Comparison of ENCODE assay signal across 24 cellular contexts in the genomic region with DNA sequence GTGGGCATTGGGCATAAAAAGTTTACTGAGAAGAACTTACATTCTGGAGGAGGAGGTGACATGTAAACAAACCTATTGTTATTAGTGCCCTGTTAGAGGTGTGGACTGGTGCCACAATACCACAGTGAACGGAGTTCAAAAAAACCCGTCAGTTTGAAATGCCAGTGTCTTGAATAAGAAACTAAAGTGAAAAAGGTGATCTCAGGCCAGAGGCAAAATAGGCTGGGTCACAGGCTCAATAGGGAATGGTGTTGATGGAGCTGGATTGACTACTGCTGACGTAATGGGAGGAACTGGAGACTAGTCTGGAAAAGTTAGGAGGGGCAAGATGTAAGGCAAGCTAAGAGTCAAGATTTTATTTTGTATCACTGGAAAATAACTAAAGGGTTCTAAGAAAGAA. TPM values are rescaled to one million over a fixed set of nuclear protein-coding genes. Genes with fewer than 3 reads are reported as not detected.
DNase-seq lines count a peak whose midpoint lies in the region; ATAC-seq and TF ChIP-seq lines count a peak whose summit lies in the region.
"Had no signal": no experiment of that assay in that cellular context is flagged by ENCODE, and none has a peak within 500 bp of the region (broad histone marks: within the 10 kb centered on the region; RNA-seq: fewer than 3 reads in every experiment).

No MANE protein-coding gene starts in this region.

- TF ChIP-seq POLR2A in HCT116 (IDR thresholded peaks at IDR 0.05; ENCODE audit: borderline replicate concordance, extremely low read depth, insufficient read depth, insufficient read length): no peak

- no peak overlapping the region for H2BK5ac ChIP-seq in mesenchymal stem cell (ENCODE audit: low read depth, low read length, poor library complexity, severe bottlenecking)

- H3K4me2 ChIP-seq in HCT116 (ENCODE audit: low read length) (peak overlapping the region; percentile 75), mesenchymal stem cell (ENCODE audit: low read length, poor library complexity, severe bottlenecking) (no peak overlapping the region)

- H2AFZ ChIP-seq in ACC112 (ENCODE audit: low read length, unreplicated experiment) (no peak overlapping the region), HCT116 (ENCODE audit: low read depth, low read length, poor library complexity, severe bottlenecking) (no peak overlapping the region), mesenchymal stem cell (ENCODE audit: low read depth, low read length) (no peak overlapping the region)

- BruUV-seq in HCT116 (replicated peaks; lab: Mats Ljungman, UMichigan): no TSS peak

- no peaks in the 10 kb centered on the region for H3K9me2 ChIP-seq in HCT116 (ENCODE audit: insufficient read depth)

- no peak overlapping the region for H4K91ac ChIP-seq in mesenchymal stem cell (ENCODE audit: low read length)

- no peak overlapping the region for H3K14ac ChIP-seq in mesenchymal stem cell (ENCODE audit: low read length in 2 of 2)

- peaks cover 7% of the 10 kb centered on the region for H3K79me1 ChIP-seq in mesenchymal stem cell (replicated peaks; ENCODE audit: low read length, poor library complexity, severe bottlenecking)

- RAD21 ChIA-PET in HCT116 (lab: Charles Lee; ENCODE audit: low non-redundant PET in 1 of 2, low total read pairs in 2 of 2, uncharacterized antibody in 2 of 2, unreplicated experiment in 2 of 2): no interaction called here

- H3K36me3 ChIP-seq in ACC112 (ENCODE audit: insufficient read depth, low read length): peaks cover 25% of the 10 kb centered on the region
- H3K36me3 ChIP-seq in HCT116 (ENCODE audit: control insufficient read depth in 1 of 2, insufficient read depth in 2 of 2, low read length in 2 of 2): peaks cover 13 to 28% of the 10 kb centered on the region in 2 experiments
- peaks cover 0 to 21% of the 10 kb centered on the region in 2 experiments for H3K36me3 ChIP-seq in mesenchymal stem cell (ENCODE audit: control insufficient read depth in 1 of 2, insufficient read depth in 2 of 2, low read depth in 1 of 2, low read length in 2 of 2)
- H3K36me3 ChIP-seq: sigmoid colon had no signal

- no peak overlapping the region for H2BK120ac ChIP-seq in mesenchymal stem cell (ENCODE audit: low read depth, low read length)

- WGBS in mesenchymal stem cell: 93% methylated on average over 3 of the region's 3 CpGs

- H3K23ac ChIP-seq in mesenchymal stem cell (ENCODE audit: low read length in 2 of 2): no peak overlapping the region

- CTCF ChIA-PET in HCT116 (lab: Charles Lee): interaction anchor here (1.5 kb wide), 1 partner anchor 19 kb away, joined by 4 read pairs; no protein-coding TSS in a partner anchor

- peak overlapping the region; percentile 26 for H2AK5ac ChIP-seq in mesenchymal stem cell (ENCODE audit: low read length, severe bottlenecking)

- POLR2A ChIA-PET in HCT116 (lab: Charles Lee): interaction anchor here (0.5 to 11.7 kb wide), 9 partner anchors 11 to 90 kb away, joined by 3 to 310 read pairs (median 58); no protein-coding TSS in a partner anchor

- H3K27ac ChIP-seq in ACC112 (ENCODE audit: low read depth, low read length) (peak overlapping the region; percentile 74), HCT116 (ENCODE audit: low read depth, low read length) (peak overlapping the region; percentile 87), mesenchymal stem cell (ENCODE audit: low read length, poor library complexity, severe bottlenecking) (peak overlapping the region; percentile 97)

- no peaks in the 10 kb centered on the region for H4K20me1 ChIP-seq in HCT116 (ENCODE audit: insufficient read depth)

- peak overlapping the region; percentile 99 for H3K4me3 ChIP-seq in ACC112 (ENCODE audit: low read depth, low read length)
- H3K4me3 ChIP-seq in HCT116 (replicated peaks in 1 of 2; ENCODE audit: low read depth in 1 of 2, low read length in 2 of 2): peak overlapping the region; percentile 58 to 89
- H3K4me3 ChIP-seq in mesenchymal stem cell (ENCODE audit: insufficient read depth in 1 of 2, low read depth in 1 of 2, low read length in 2 of 2): peak overlapping the region in 1 of 2 experiments; percentile 80

- in situ Hi-C loops in GM13977 (cut with MboI; ENCODE audit: low pct_unique_long_range_greater_than_20kb, low sequenced_read_pairs, unreplicated experiment): no loop called here

- ATAC-seq in HCT116 (no peak), GM19328 (IDR thresholded peaks at IDR 0.05; ENCODE audit: unreplicated experiment) (no peak), GM19395 (IDR thresholded peaks at IDR 0.05; ENCODE audit: unreplicated experiment) (no peak)
- ATAC-seq: CD8-positive, alpha-beta T cell; effector memory CD8-positive, alpha-beta T cell; left lobe of liver; stimulated activated naive CD8-positive, alpha-beta T cell treated with anti-CD3 and anti-CD28 coated beads, Interleukin-15, amount 100 ng/mL, for 72 hours had no signal

- H2BK12ac ChIP-seq in mesenchymal stem cell (ENCODE audit: low read length in 2 of 2): no peak overlapping the region

- H3K18ac ChIP-seq in mesenchymal stem cell (ENCODE audit: low read depth in 1 of 2, low read length in 2 of 2): no peak overlapping the region

- intact Hi-C loops in HCT116 (cut with micrococcal nuclease): loop anchor here (2.0 kb wide), 1 partner anchor 68 kb away; no protein-coding TSS in a partner anchor

- H3K4me1 ChIP-seq in ACC112 (ENCODE audit: control insufficient read depth, insufficient read depth, low read length, unreplicated experiment) (peaks cover 46% of the 10 kb centered on the region), HCT116 (ENCODE audit: control insufficient read depth in 1 of 2, insufficient read depth in 2 of 2, low read length in 2 of 2) (peaks cover 47 to 57% of the 10 kb centered on the region in 2 experiments), mesenchymal stem cell (ENCODE audit: control insufficient read depth, insufficient read depth, low read depth, low read length) (no peaks in the 10 kb centered on the region)

- H2BK15ac ChIP-seq in mesenchymal stem cell (ENCODE audit: low read depth, poor library complexity, severe bottlenecking): no peak overlapping the region

- H4K8ac ChIP-seq in mesenchymal stem cell (ENCODE audit: low read length): no peak overlapping the region

- TF ChIP-seq RAD21 in HCT116 (IDR thresholded peaks at IDR 0.05; ENCODE audit: low read depth): no peak; the same call in 1 of the 2 replicates

- peaks cover 58% of the 10 kb centered on the region for H3K79me2 ChIP-seq in ACC112 (ENCODE audit: control insufficient read depth, insufficient read depth, low read length, unreplicated experiment)
- peaks cover 78% of the 10 kb centered on the region for H3K79me2 ChIP-seq in HCT116 (ENCODE audit: insufficient read depth, low read length)

- TF ChIP-seq CTCF in HCT116 (IDR thresholded peaks at IDR 0.05 in 2 of 3, conservative IDR thresholded peaks at IDR 0.05 in 1 of 3; ENCODE audit: borderline replicate concordance in 1 of 3, insufficient read depth in 1 of 3, low read depth in 2 of 3, low read length in 2 of 3): no peak
- TF ChIP-seq CTCF in GM13977 (IDR thresholded peaks at IDR 0.05; ENCODE audit: extremely low read depth, insufficient read depth, missing control alignments): no peak

- no peaks in the 10 kb centered on the region for H3K27me3 ChIP-seq in ACC112 (ENCODE audit: insufficient read depth, low read length)
- no peaks in the 10 kb centered on the region for H3K27me3 ChIP-seq in HCT116 (ENCODE audit: insufficient read depth, low read length)
- H3K27me3 ChIP-seq in mesenchymal stem cell (ENCODE audit: control insufficient read depth in 1 of 2, insufficient read depth in 1 of 2, low read length in 2 of 2): no peaks in the 10 kb centered on the region
- H3K27me3 ChIP-seq: sigmoid colon had no signal

- no peak overlapping the region for H3K4ac ChIP-seq in mesenchymal stem cell (ENCODE audit: low read depth in 1 of 2, low read length in 2 of 2)

- peak; percentile 51 for DNase-seq in HCT116 (ENCODE audit: low read depth, low spot score)
- peak; percentile 88 for DNase-seq in astrocyte of the hippocampus (ENCODE audit: low read depth, low spot score)
- no peak for DNase-seq in mesenchymal stem cell
- DNase-seq in NCI-H187 treated with DMSO at 0.1 percent for 48 hours (lab: John Stamatoyannopoulos, UW): no peak
- no peak for DNase-seq in GM13977 (ENCODE audit: low spot score)
- DNase-seq: activated CD4-positive, CD25-positive, alpha-beta regulatory T cell treated with anti-CD3 and anti-CD28 coated beads, Interleukin-2, amount 50 U/mL, for 72 hours; activated CD8-positive, alpha-beta memory T cell treated with anti-CD3 and anti-CD28 coated beads, Interleukin-2, amount 50 U/mL, for 4 hours; activated effector memory CD4-positive, alpha-beta T cell treated with Interleukin-2 at 50 U/mL for 16 hours; amygdala; CD8-positive, alpha-beta T cell; effector memory CD8-positive, alpha-beta T cell; hypothalamus; NCI-H1417; NCI-H69; occipital lobe; OCI-M1; sigmoid colon; stimulated activated naive CD8-positive, alpha-beta T cell treated with anti-CD3 and anti-CD28 coated beads, Interleukin-15, amount 100 ng/mL, for 72 hours; T-helper 9 cell; trophoblast cell had no signal

- H3K9ac ChIP-seq in HCT116 (ENCODE audit: low read length) (peak overlapping the region; percentile 65), mesenchymal stem cell (ENCODE audit: low read length) (peak overlapping the region; percentile 88)

- H3K9me3 ChIP-seq in HCT116 (ENCODE audit: control insufficient read depth in 1 of 2, insufficient read depth in 1 of 2, low read depth in 1 of 2, low read length in 2 of 2) (no peaks in the 10 kb centered on the region), mesenchymal stem cell (ENCODE audit: control insufficient read depth, low read length) (no peaks in the 10 kb centered on the region)
- H3K9me3 ChIP-seq: sigmoid colon had no signal

TF ChIP-seq in HCT116, 20 proteins besides CTCF, POLR2A, EP300 and RAD21 (continues in another document):
- TF ChIP-seq CEBPB (IDR thresholded peaks at IDR 0.05; ENCODE audit: low read depth): 0 out of 2 replicates have a peak, but pooled peaks have one; percentile 30
- TF ChIP-seq, protein P1, sequence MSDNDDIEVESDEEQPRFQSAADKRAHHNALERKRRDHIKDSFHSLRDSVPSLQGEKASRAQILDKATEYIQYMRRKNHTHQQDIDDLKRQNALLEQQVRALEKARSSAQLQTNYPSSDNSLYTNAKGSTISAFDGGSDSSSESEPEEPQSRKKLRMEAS (IDR thresholded peaks at IDR 0.05): no peak; the same call in 1 of the 2 replicates
- TF ChIP-seq CBX3 (IDR thresholded peaks at IDR 0.05; ENCODE audit: low read depth): peak; percentile 24; the same call in 1 of the 2 replicates
- no peak for TF ChIP-seq SRF (IDR thresholded peaks at IDR 0.05; ENCODE audit: low read depth)
- TF ChIP-seq EZH2phosphoT487 (IDR thresholded peaks at IDR 0.05; ENCODE audit: borderline replicate concordance): no peak
- no peak; the same call in 1 of the 2 replicates for TF ChIP-seq JUND (IDR thresholded peaks at IDR 0.05)
- TF ChIP-seq FOSL1 (IDR thresholded peaks at IDR 0.05; ENCODE audit: low read depth): peak; percentile 16; the same call in 1 of the 2 replicates
- TF ChIP-seq, protein P2, sequence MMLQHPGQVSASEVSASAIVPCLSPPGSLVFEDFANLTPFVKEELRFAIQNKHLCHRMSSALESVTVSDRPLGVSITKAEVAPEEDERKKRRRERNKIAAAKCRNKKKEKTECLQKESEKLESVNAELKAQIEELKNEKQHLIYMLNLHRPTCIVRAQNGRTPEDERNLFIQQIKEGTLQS (IDR thresholded peaks at IDR 0.05): no peak

RNA-seq across cellular contexts. Expression of a gene that starts 1.6 kb away (rescaled TPM):
- total RNA-seq in HCT116 (2021; ENCODE audit: unreplicated experiment): 532 TPM
- 106 and 160 TPM in 2 replicates for polyA plus RNA-seq in HCT116 (2012)
- polyA plus RNA-seq in mesenchymal stem cell (2013, experiment 1 of 2): 47.2 TPM
- polyA plus RNA-seq in mesenchymal stem cell (2013, experiment 2 of 2): 46.5 TPM

Comparison
In these comparisons a context has a peak if more than half of its experiments do, and no peak if none do; other contexts are left out.
1. DNase-seq: peak in HCT116 (single experiment) and astrocyte of the hippocampus (single experiment); none in mesenchymal stem cell (single experiment), NCI-H187 treated with DMSO at 0.1 percent for 48 hours (single experiment) and GM13977 (single experiment).
2. Peak in every context shown above with its lines, with median percentiles within 50 percentile points of each other: H3K27ac ChIP-seq.